25 cellular contexts compared by ENCODE assay signal in genomic region chr16:78648517-78648916, GRCh38.
DNase-seq lines count a peak whose midpoint lies in the region; FAIRE-seq and TF ChIP-seq lines count a peak whose summit lies in the region.
"Had no signal": no experiment of that assay in that cellular context is flagged by ENCODE, and none has a peak within 500 bp of the region (broad histone marks: within the 10 kb centered on the region; RNA-seq: fewer than 3 reads in every experiment).

No MANE protein-coding gene starts in this region.

- dilution Hi-C loops in mammary epithelial cell (cut with HindIII; ENCODE audit: low sequenced_read_pairs): no loop called here

- no peak for TF ChIP-seq CTCF in MCF 10A (IDR thresholded peaks at IDR 0.05; ENCODE audit: unreplicated experiment)
- TF ChIP-seq CTCF in mammary epithelial cell (conservative IDR thresholded peaks at IDR 0.05 in 1 of 2, IDR thresholded peaks at IDR 0.05 in 1 of 2; ENCODE audit: extremely low read depth in 1 of 2, insufficient read depth in 1 of 2, low read depth in 1 of 2, low read length in 2 of 2): no peak
- no peak for TF ChIP-seq CTCF in astrocyte of the spinal cord (IDR thresholded peaks at IDR 0.05; ENCODE audit: low read depth, low read length)
- no peak for TF ChIP-seq CTCF in kidney (IDR thresholded peaks at IDR 0.05; ENCODE audit: borderline replicate concordance, extremely low read depth, insufficient read depth)
- no peak for TF ChIP-seq CTCF in stomach (IDR thresholded peaks at IDR 0.05)
- TF ChIP-seq CTCF in suprapubic skin (IDR thresholded peaks at IDR 0.05): no peak

- peaks cover 5% of the 10 kb centered on the region for H3K9me3 ChIP-seq in mammary epithelial cell (replicated peaks; ENCODE audit: insufficient read depth, low read length)
- no peaks in the 10 kb centered on the region for H3K9me3 ChIP-seq in kidney (ENCODE audit: control insufficient read depth in 1 of 2, low read length in 2 of 2)
- no peaks in the 10 kb centered on the region for H3K9me3 ChIP-seq in stomach
- no peaks in the 10 kb centered on the region for H3K9me3 ChIP-seq in suprapubic skin
- H3K9me3 ChIP-seq: A549, gastrocnemius medialis, HAP-1, psoas muscle, upper lobe of left lung had no signal

- POLR2A ChIA-PET in MCF 10A (lab: Yijun Ruan, JAX): no interaction called here

- in situ Hi-C loops in mammary epithelial cell (cut with MboI; ENCODE audit: low sequenced_read_pairs in 2 of 2) (no loop called here), astrocyte of the spinal cord (cut with HindIII; ENCODE audit: low sequenced_read_pairs) (no loop called here)

- WGBS in mammary epithelial cell (ENCODE audit: low coverage, missing lambda C conversion rate): 53% methylated on average over 3 of the region's 3 CpGs
- 24 to 38% (median 29%) methylated on average over 3 of the region's 3 CpGs for WGBS in stomach, 5 donors
- 59% methylated on average over 3 of the region's 3 CpGs for WGBS in suprapubic skin

- intact Hi-C loops in MCF 10A (cut with micrococcal nuclease) (no loop called here), mammary epithelial cell (cut with micrococcal nuclease) (no loop called here), kidney (cut with DNase I) (no loop called here), stomach (cut with DNase I; ENCODE audit: low total_unique reads) (no loop called here)

- no peaks in the 10 kb centered on the region for H3K4me1 Mint-ChIP-seq in MCF 10A (ENCODE audit: insufficient read depth, unreplicated experiment)
- H3K4me1 Mint-ChIP-seq: activated naive CD8-positive, alpha-beta T cell treated with anti-CD3 and anti-CD28 coated beads for 36 hours; central memory CD8-positive, alpha-beta T cell; T-cell had no signal

- peak overlapping the region; percentile 54 for H3K27ac Mint-ChIP-seq in MCF 10A (ENCODE audit: low read depth, unreplicated experiment)
- H3K27ac Mint-ChIP-seq: activated CD4-positive, alpha-beta memory T cell treated with anti-CD3 and anti-CD28 coated beads for 36 hours; activated naive CD8-positive, alpha-beta T cell treated with anti-CD3 and anti-CD28 coated beads for 36 hours; activated T-cell treated with anti-CD3 and anti-CD28 coated beads, Interleukin-2, amount 50 U/mL, for 72 hours; natural killer cell treated with Interleukin-12 subunit alpha and Interleukin-12 subunit beta and Interleukin-15 and Interleukin-18, amount 100 ng/mL, for 72 hours; stimulated activated naive B cell treated with anti-CD40 and anti-IgM and Interleukin-4, amounts not matched to agents 10 μg/mL and 1 μg/mL and 100 μg/mL, for 72 hours; T-cell had no signal

- H3K9ac ChIP-seq in mammary epithelial cell (ENCODE audit: insufficient read depth, low read length): no peak overlapping the region
- no peak overlapping the region for H3K9ac ChIP-seq in kidney (ENCODE audit: low read length in 2 of 2)

- no peaks in the 10 kb centered on the region for H3K9me3 Mint-ChIP-seq in MCF 10A (ENCODE audit: unreplicated experiment)
- H3K9me3 Mint-ChIP-seq: activated CD4-positive, alpha-beta memory T cell treated with anti-CD3 and anti-CD28 coated beads for 36 hours; activated naive CD8-positive, alpha-beta T cell treated with anti-CD3 and anti-CD28 coated beads for 36 hours; activated T-cell treated with anti-CD3 and anti-CD28 coated beads, Interleukin-2, amount 50 U/mL, for 72 hours; central memory CD8-positive, alpha-beta T cell; natural killer cell treated with Interleukin-12 subunit alpha and Interleukin-12 subunit beta and Interleukin-15 and Interleukin-18, amount 100 ng/mL, for 72 hours; stimulated activated naive B cell treated with anti-CD40 and anti-IgM and Interleukin-4, amounts not matched to agents 10 μg/mL and 1 μg/mL and 100 μg/mL, for 72 hours; T-cell had no signal

- no peaks in the 10 kb centered on the region for H3K36me3 ChIP-seq in mammary epithelial cell (ENCODE audit: insufficient read depth, low read length)
- no peaks in the 10 kb centered on the region for H3K36me3 ChIP-seq in kidney (ENCODE audit: control insufficient read depth in 1 of 2, insufficient read depth in 2 of 2, low read length in 2 of 2)
- H3K36me3 ChIP-seq in stomach: no peaks in the 10 kb centered on the region
- H3K36me3 ChIP-seq in suprapubic skin: no peaks in the 10 kb centered on the region
- H3K36me3 ChIP-seq: gastrocnemius medialis, HAP-1, upper lobe of left lung had no signal

- peaks cover 4% of the 10 kb centered on the region for H3K36me3 Mint-ChIP-seq in MCF 10A (ENCODE audit: insufficient read depth, unreplicated experiment)
- H3K36me3 Mint-ChIP-seq: activated CD4-positive, alpha-beta memory T cell treated with anti-CD3 and anti-CD28 coated beads for 36 hours; activated naive CD8-positive, alpha-beta T cell treated with anti-CD3 and anti-CD28 coated beads for 36 hours; natural killer cell treated with Interleukin-12 subunit alpha and Interleukin-12 subunit beta and Interleukin-15 and Interleukin-18, amount 100 ng/mL, for 72 hours had no signal

- BruUV-seq in MCF 10A (replicated peaks; lab: Mats Ljungman, UMichigan): no TSS peak
- BruUV-seq in mammary epithelial cell (replicated peaks; lab: Mats Ljungman, UMichigan): no TSS peak

- H3K27me3 ChIP-seq in mammary epithelial cell (ENCODE audit: insufficient read depth, low read length) (no peaks in the 10 kb centered on the region), stomach (no peaks in the 10 kb centered on the region), suprapubic skin (no peaks in the 10 kb centered on the region)
- H3K27me3 ChIP-seq: gastrocnemius medialis, upper lobe of left lung had no signal

- H3K27ac ChIP-seq in mammary epithelial cell (ENCODE audit: insufficient read depth, low read depth, low read length) (no peak overlapping the region), kidney (ENCODE audit: low read depth in 2 of 2, low read length in 2 of 2) (no peak overlapping the region), stomach (peak overlapping the region in 1 of 5 donors; percentile 61), suprapubic skin (no peak overlapping the region)
- H3K27ac ChIP-seq: A549, C4-2B, gastrocnemius medialis, psoas muscle, VCaP had no signal

- H3K4me1 ChIP-seq in mammary epithelial cell (ENCODE audit: insufficient read depth, low read length): no peaks in the 10 kb centered on the region
- peaks cover 0 to 2% of the 10 kb centered on the region in 2 donors for H3K4me1 ChIP-seq in kidney (ENCODE audit: control insufficient read depth in 1 of 2, insufficient read depth in 1 of 2, low read depth in 1 of 2, low read length in 2 of 2)
- H3K4me1 ChIP-seq in stomach: peaks cover 10 to 16% (median 13%) of the 10 kb centered on the region in 4 donors
- H3K4me1 ChIP-seq in suprapubic skin: no peaks in the 10 kb centered on the region
- H3K4me1 ChIP-seq: A549, gastrocnemius medialis, HAP-1, psoas muscle had no signal

- TF ChIP-seq POLR2A in stomach (IDR thresholded peaks at IDR 0.05): no peak
- no peak for TF ChIP-seq POLR2A in suprapubic skin (IDR thresholded peaks at IDR 0.05)

- no peaks in the 10 kb centered on the region for H3K27me3 Mint-ChIP-seq in MCF 10A (ENCODE audit: insufficient read depth, unreplicated experiment)
- H3K27me3 Mint-ChIP-seq: activated CD4-positive, alpha-beta memory T cell treated with anti-CD3 and anti-CD28 coated beads for 36 hours; activated naive CD8-positive, alpha-beta T cell treated with anti-CD3 and anti-CD28 coated beads for 36 hours; central memory CD8-positive, alpha-beta T cell; natural killer cell treated with Interleukin-12 subunit alpha and Interleukin-12 subunit beta and Interleukin-15 and Interleukin-18, amount 100 ng/mL, for 72 hours; stimulated activated naive B cell treated with anti-CD40 and anti-IgM and Interleukin-4, amounts not matched to agents 10 μg/mL and 1 μg/mL and 100 μg/mL, for 72 hours; T-cell had no signal

- H3K4me3 ChIP-seq in mammary epithelial cell (replicated peaks in 1 of 3; ENCODE audit: insufficient read depth in 1 of 3, low read depth in 2 of 3, low read length in 3 of 3) (no peak overlapping the region), astrocyte of the spinal cord (ENCODE audit: low read depth, low read length) (no peak overlapping the region), kidney (ENCODE audit: low read length in 2 of 2) (peak overlapping the region; percentile 26 to 40), stomach (peak overlapping the region in 1 of 4 donors; percentile 4), suprapubic skin (no peak overlapping the region)
- H3K4me3 ChIP-seq: A549, gastrocnemius medialis, HAP-1, psoas muscle, upper lobe of left lung had no signal

- no peaks in the 10 kb centered on the region for H4K20me1 ChIP-seq in mammary epithelial cell (ENCODE audit: insufficient read depth, low read length)

- DNase-seq in MCF 10A (ENCODE audit: unreplicated experiment) (no peak), mammary epithelial cell (no peak), astrocyte of the spinal cord (ENCODE audit: low read depth, low spot score) (peak; percentile 5), kidney (no peak), stomach (peak; percentile 68), suprapubic skin (ENCODE audit: low spot score in 2 of 2) (no peak)
- DNase-seq in central memory CD4-positive, alpha-beta T cell: no peak
- DNase-seq in stimulated activated CD4-positive, alpha-beta T cell treated with anti-CD3 and anti-CD28 coated beads, Interleukin-15, amount 100 ng/mL, for 24 hours: no peak
- DNase-seq: activated CD4-positive, alpha-beta memory T cell treated with anti-CD3 and anti-CD28 coated beads for 36 hours; activated naive CD8-positive, alpha-beta T cell treated with anti-CD3 and anti-CD28 coated beads for 36 hours; activated T-cell treated with anti-CD3 and anti-CD28 coated beads, Interleukin-2, amount 50 U/mL, for 72 hours; DMS79 treated with DMSO at 0.1 percent for 48 hours; gastrocnemius medialis; NCI-H1436; NCI-H345; psoas muscle; stimulated activated naive B cell treated with anti-CD40 and anti-IgM and Interleukin-4, amounts not matched to agents 10 μg/mL and 1 μg/mL and 100 μg/mL, for 72 hours; T-cell; upper lobe of left lung had no signal

- H2AFZ ChIP-seq in mammary epithelial cell (ENCODE audit: low read depth, low read length): no peak overlapping the region

- CTCF ChIA-PET in MCF 10A (lab: Yijun Ruan, JAX): interaction anchor here (0.6 to 0.7 kb wide), 2 partner anchors 20 to 75 kb away, joined by 3 read pairs; no protein-coding TSS in a partner anchor
- CTCF ChIA-PET in mammary epithelial cell (lab: Charles Lee; ENCODE audit: low non-redundant PET): no interaction called here

- TF ChIP-seq EP300 in stomach (IDR thresholded peaks at IDR 0.05) (no peak), suprapubic skin (IDR thresholded peaks at IDR 0.05) (no peak)

- no peaks in the 10 kb centered on the region for H3K79me2 ChIP-seq in mammary epithelial cell (ENCODE audit: insufficient read depth, low read length)

- H3K4me3 Mint-ChIP-seq in MCF 10A (ENCODE audit: unreplicated experiment): no peak overlapping the region
- H3K4me3 Mint-ChIP-seq: activated CD4-positive, alpha-beta memory T cell treated with anti-CD3 and anti-CD28 coated beads for 36 hours; activated naive CD8-positive, alpha-beta T cell treated with anti-CD3 and anti-CD28 coated beads for 36 hours; activated T-cell treated with anti-CD3 and anti-CD28 coated beads, Interleukin-2, amount 50 U/mL, for 72 hours; central memory CD8-positive, alpha-beta T cell; natural killer cell treated with Interleukin-12 subunit alpha and Interleukin-12 subunit beta and Interleukin-15 and Interleukin-18, amount 100 ng/mL, for 72 hours; stimulated activated naive B cell treated with anti-CD40 and anti-IgM and Interleukin-4, amounts not matched to agents 10 μg/mL and 1 μg/mL and 100 μg/mL, for 72 hours; T-cell had no signal

- H3K4me2 ChIP-seq in mammary epithelial cell (ENCODE audit: insufficient read depth, low read depth, low read length): no peak overlapping the region
- H3K4me2 ChIP-seq: A549 had no signal

- FAIRE-seq in kidney (lab: Jason Lieb, UNC): peak; percentile 11
- FAIRE-seq: A549 had no signal

Comparison
In these comparisons a context has a peak if more than half of its experiments do, and no peak if none do; other contexts are left out.
1. DNase-seq: peak in astrocyte of the spinal cord (single experiment) and stomach (single experiment); none in MCF 10A (single experiment), mammary epithelial cell (single experiment), kidney (single experiment), suprapubic skin (0 of 2), central memory CD4-positive, alpha-beta T cell (single experiment) and stimulated activated CD4-positive, alpha-beta T cell treated with anti-CD3 and anti-CD28 coated beads, Interleukin-15, amount 100 ng/mL, for 24 hours (single experiment).
2. H3K4me3 ChIP-seq: peak in kidney (2 of 2); none in mammary epithelial cell (0 of 3), astrocyte of the spinal cord (single experiment) and suprapubic skin (single experiment).